10 cellular contexts compared by ENCODE assay signal in genomic region chr9:129491486-129491855, GRCh38.
DNase-seq lines count a peak whose midpoint lies in the region; ATAC-seq and TF ChIP-seq lines count a peak whose summit lies in the region.
"Had no signal": no experiment of that assay in that cellular context is flagged by ENCODE, and none has a peak within 500 bp of the region (broad histone marks: within the 10 kb centered on the region; RNA-seq: fewer than 3 reads in every experiment).

No MANE protein-coding gene starts in this region.

- H3K27me3 ChIP-seq in hepatocyte (no peaks in the 10 kb centered on the region), smooth muscle cell (ENCODE audit: low read depth) (no peaks in the 10 kb centered on the region)

- no peaks in the 10 kb centered on the region for H3K9me2 ChIP-seq in hepatocyte (replicated peaks; ENCODE audit: insufficient read depth)

- H3K27me3 Mint-ChIP-seq in HFFc6 (ENCODE audit: insufficient read depth), result peaks cover 5% of the 10 kb centered on the region
- H3K27me3 Mint-ChIP-seq in activated naive CD8-positive, alpha-beta T cell treated with anti-CD3 and anti-CD28 coated beads, Interleukin-2, amount 50 U/mL, for 24 hours, result no peaks in the 10 kb centered on the region

- H3K4me2 ChIP-seq in hepatocyte (peak overlapping the region; percentile 85), smooth muscle cell (peak overlapping the region; percentile 85)

- TF ChIP-seq CTCF in HFFc6 (IDR thresholded peaks at IDR 0.05) (no peak), hepatocyte (IDR thresholded peaks at IDR 0.05; ENCODE audit: poor library complexity) (no peak), smooth muscle cell (IDR thresholded peaks at IDR 0.05; ENCODE audit: borderline replicate concordance, insufficient read depth, poor library complexity, severe bottlenecking) (no peak)

- WGBS in hepatocyte (ENCODE audit: low lambda C conversion rate, missing lambda C conversion rate), result 64% methylated on average over 8 of the region's 8 CpGs
- WGBS in smooth muscle cell (ENCODE audit: low lambda C conversion rate), result 65% methylated on average over 8 of the region's 8 CpGs

- ATAC-seq in activated naive CD8-positive, alpha-beta T cell treated with anti-CD3 and anti-CD28 coated beads, Interleukin-2, amount 50 U/mL, for 24 hours, result no peak
- ATAC-seq in HG02763 (IDR thresholded peaks at IDR 0.05; ENCODE audit: unreplicated experiment) (no peak), HG03565 (IDR thresholded peaks at IDR 0.05; ENCODE audit: unreplicated experiment) (no peak)

- H3K79me2 ChIP-seq in hepatocyte (peaks cover 34% of the 10 kb centered on the region), smooth muscle cell (ENCODE audit: low read depth) (peaks cover 23% of the 10 kb centered on the region)

- no peaks in the 10 kb centered on the region for H3K36me3 Mint-ChIP-seq in HFFc6 (ENCODE audit: low read depth)
- H3K36me3 Mint-ChIP-seq in activated naive CD8-positive, alpha-beta T cell treated with anti-CD3 and anti-CD28 coated beads, Interleukin-2, amount 50 U/mL, for 24 hours (ENCODE audit: low read depth), result peaks cover 26% of the 10 kb centered on the region

- H3K4me1 Mint-ChIP-seq in HFFc6 (ENCODE audit: low read depth), result peaks cover 83% of the 10 kb centered on the region
- peaks cover 59% of the 10 kb centered on the region for H3K4me1 Mint-ChIP-seq in activated naive CD8-positive, alpha-beta T cell treated with anti-CD3 and anti-CD28 coated beads, Interleukin-2, amount 50 U/mL, for 24 hours

- peak overlapping the region; percentile 37 for H3K4me3 Mint-ChIP-seq in HFFc6
- peak overlapping the region; percentile 91 for H3K4me3 Mint-ChIP-seq in activated naive CD8-positive, alpha-beta T cell treated with anti-CD3 and anti-CD28 coated beads, Interleukin-2, amount 50 U/mL, for 24 hours

- no peaks in the 10 kb centered on the region for H3K9me3 Mint-ChIP-seq in HFFc6
- H3K9me3 Mint-ChIP-seq in activated naive CD8-positive, alpha-beta T cell treated with anti-CD3 and anti-CD28 coated beads, Interleukin-2, amount 50 U/mL, for 24 hours, result no peaks in the 10 kb centered on the region

- no peak overlapping the region for H2AFZ ChIP-seq in hepatocyte
- no peak overlapping the region for H2AFZ ChIP-seq in smooth muscle cell (ENCODE audit: low read depth)

- no peak overlapping the region for H3K9ac ChIP-seq in smooth muscle cell (ENCODE audit: low read depth)

- H4K20me1 ChIP-seq in hepatocyte (ENCODE audit: insufficient read depth, poor library complexity, severe bottlenecking) (no peaks in the 10 kb centered on the region), smooth muscle cell (ENCODE audit: low read depth) (no peaks in the 10 kb centered on the region)

- H3K36me3 ChIP-seq in hepatocyte (replicated peaks; ENCODE audit: insufficient read depth, low read depth) (no peaks in the 10 kb centered on the region), smooth muscle cell (ENCODE audit: low read depth) (no peaks in the 10 kb centered on the region)

- no peaks in the 10 kb centered on the region for H3K9me3 ChIP-seq in hepatocyte (ENCODE audit: low read depth)
- H3K9me3 ChIP-seq in smooth muscle cell (replicated peaks; ENCODE audit: low read depth), result no peaks in the 10 kb centered on the region

- H3K4me1 ChIP-seq in hepatocyte (ENCODE audit: insufficient read depth) (peaks cover 73% of the 10 kb centered on the region), smooth muscle cell (ENCODE audit: low read depth) (peaks cover 45% of the 10 kb centered on the region)

- H3K27ac ChIP-seq in hepatocyte, result peak overlapping the region; percentile 100
- H3K27ac ChIP-seq in smooth muscle cell (ENCODE audit: low read depth), result peak overlapping the region; percentile 100

- H3K27ac Mint-ChIP-seq in HFFc6, result peak overlapping the region; percentile 57
- H3K27ac Mint-ChIP-seq in activated naive CD8-positive, alpha-beta T cell treated with anti-CD3 and anti-CD28 coated beads, Interleukin-2, amount 50 U/mL, for 24 hours, result peak overlapping the region; percentile 96

- no peak overlapping the region for H3K4me3 ChIP-seq in hepatocyte
- no peak overlapping the region for H3K4me3 ChIP-seq in smooth muscle cell

- peaks cover 29% of the 10 kb centered on the region for H3F3A ChIP-seq in smooth muscle cell (ENCODE audit: low read depth)

- DNase-seq in HFFc6 (no peak), hepatocyte (ENCODE audit: low spot score) (peak; percentile 61), smooth muscle cell (lab: John Stamatoyannopoulos, UW; ENCODE audit: unreplicated experiment) (no peak), NCI-H128 (lab: John Stamatoyannopoulos, UW; ENCODE audit: unreplicated experiment) (no peak), NCI-H510A (lab: John Stamatoyannopoulos, UW) (no peak)
- no peak for DNase-seq in activated naive CD8-positive, alpha-beta T cell treated with anti-CD3 and anti-CD28 coated beads, Interleukin-2, amount 50 U/mL, for 24 hours
- DNase-seq: activated CD8-positive, alpha-beta memory T cell treated with anti-CD3 and anti-CD28 coated beads for 24 hours; stimulated activated CD4-positive, alpha-beta T cell treated with anti-CD3 and anti-CD28 coated beads, Interleukin-4, amount 100 ng/mL, for 4 hours had no signal
